16 cellular contexts compared by ENCODE assay signal in genomic region chr13:30848332-30849027, GRCh38. TPM values are rescaled to one million over a fixed set of nuclear protein-coding genes. Genes with fewer than 3 reads are reported as not detected.
A peak's percentile ranks its signal among the peaks of the same experiment; 100 is the strongest.
DNase-seq lines count a peak whose midpoint lies in the region; ATAC-seq and TF ChIP-seq lines count a peak whose summit lies in the region.
"Had no signal": no experiment of that assay in that cellular context is flagged by ENCODE, and none has a peak within 500 bp of the region (broad histone marks: within the 10 kb centered on the region; RNA-seq: fewer than 3 reads in every experiment).

No MANE protein-coding gene starts in this region.

- intact Hi-C loops in natural killer cell (cut with micrococcal nuclease) = no loop called here

- no peak overlapping the region for H3K4me2 ChIP-seq in mesenchymal stem cell (ENCODE audit: low read length, poor library complexity, severe bottlenecking)

- H3K4me1 ChIP-seq in mesenchymal stem cell (ENCODE audit: control insufficient read depth, insufficient read depth, low read depth, low read length) = peaks cover 20% of the 10 kb centered on the region

- H3K4me1 Mint-ChIP-seq in natural killer cell treated with Interleukin-12 subunit alpha and Interleukin-12 subunit beta and Interleukin-15 and Interleukin-18, amount 100 ng/mL, for 72 hours (ENCODE audit: low read depth in 2 of 2) = peaks cover 8 to 12% of the 10 kb centered on the region in 2 donors
- H3K4me1 Mint-ChIP-seq in natural killer cell = peaks cover 0 to 4% of the 10 kb centered on the region in 2 donors

- H3K4ac ChIP-seq in mesenchymal stem cell (ENCODE audit: low read depth in 1 of 2, low read length in 2 of 2) = peak overlapping the region; percentile 89 to 98

- no peak overlapping the region for H3K27ac Mint-ChIP-seq in natural killer cell treated with Interleukin-12 subunit alpha and Interleukin-12 subunit beta and Interleukin-15 and Interleukin-18, amount 100 ng/mL, for 72 hours
- no peak overlapping the region for H3K27ac Mint-ChIP-seq in natural killer cell
- H3K27ac Mint-ChIP-seq: memory B cell had no signal

- H3K9ac ChIP-seq in mesenchymal stem cell (ENCODE audit: low read length) = peak overlapping the region; percentile 58

- H3K27ac ChIP-seq in mesenchymal stem cell (ENCODE audit: low read length, poor library complexity, severe bottlenecking) = peak overlapping the region; percentile 65

- peaks cover 6 to 7% of the 10 kb centered on the region in 2 donors for H3K27me3 Mint-ChIP-seq in natural killer cell treated with Interleukin-12 subunit alpha and Interleukin-12 subunit beta and Interleukin-15 and Interleukin-18, amount 100 ng/mL, for 72 hours
- H3K27me3 Mint-ChIP-seq in natural killer cell (ENCODE audit: low read depth in 2 of 2) = no peaks in the 10 kb centered on the region
- H3K27me3 Mint-ChIP-seq: IgD-negative memory B cell had no signal

- no peaks in the 10 kb centered on the region for H3K79me1 ChIP-seq in mesenchymal stem cell (replicated peaks; ENCODE audit: low read length, poor library complexity, severe bottlenecking)

- peak overlapping the region; percentile 1 for H3K4me3 Mint-ChIP-seq in natural killer cell treated with Interleukin-12 subunit alpha and Interleukin-12 subunit beta and Interleukin-15 and Interleukin-18, amount 100 ng/mL, for 72 hours
- no peak overlapping the region for H3K4me3 Mint-ChIP-seq in natural killer cell
- H3K4me3 Mint-ChIP-seq: memory B cell had no signal

- no peak for TF ChIP-seq CTCF in natural killer cell (IDR thresholded peaks at IDR 0.05)

- H3K9me3 Mint-ChIP-seq in natural killer cell treated with Interleukin-12 subunit alpha and Interleukin-12 subunit beta and Interleukin-15 and Interleukin-18, amount 100 ng/mL, for 72 hours = no peaks in the 10 kb centered on the region
- no peaks in the 10 kb centered on the region for H3K9me3 Mint-ChIP-seq in natural killer cell
- H3K9me3 Mint-ChIP-seq: IgD-negative memory B cell, memory B cell had no signal

- peak overlapping the region; percentile 71 for H2BK5ac ChIP-seq in mesenchymal stem cell (ENCODE audit: low read depth, low read length, poor library complexity, severe bottlenecking)

- peak overlapping the region; percentile 94 for H4K91ac ChIP-seq in mesenchymal stem cell (ENCODE audit: low read length)

- no peak overlapping the region for H3K23ac ChIP-seq in mesenchymal stem cell (ENCODE audit: low read length in 2 of 2)

- H3K14ac ChIP-seq in mesenchymal stem cell (ENCODE audit: low read length in 2 of 2) = no peak overlapping the region

- H2AFZ ChIP-seq in mesenchymal stem cell (ENCODE audit: low read depth, low read length) = no peak overlapping the region

- no peak overlapping the region for H3K4me3 ChIP-seq in mesenchymal stem cell (ENCODE audit: insufficient read depth in 1 of 2, low read depth in 1 of 2, low read length in 2 of 2)

- peak overlapping the region; percentile 81 to 94 for H3K18ac ChIP-seq in mesenchymal stem cell (ENCODE audit: low read depth in 1 of 2, low read length in 2 of 2)

- peak overlapping the region; percentile 50 for H2BK120ac ChIP-seq in mesenchymal stem cell (ENCODE audit: low read depth, low read length)

- ATAC-seq in natural killer cell treated with Interleukin-12 subunit alpha and Interleukin-12 subunit beta and Interleukin-15 and Interleukin-18, amount 100 ng/mL, for 72 hours = no peak
- ATAC-seq in natural killer cell (no peak), SK-N-SH treated with all-trans-retinoic acid at 6 μM for 48 hours (peak; percentile 23; the same call in 2 of the 3 replicates), HG02981 (IDR thresholded peaks at IDR 0.05; ENCODE audit: unreplicated experiment) (no peak), HG02610 (IDR thresholded peaks at IDR 0.05; ENCODE audit: unreplicated experiment) (no peak), HG03135 (IDR thresholded peaks at IDR 0.05; ENCODE audit: unreplicated experiment) (no peak)

- H2BK12ac ChIP-seq in mesenchymal stem cell (ENCODE audit: low read length in 2 of 2) = peak overlapping the region; percentile 91 to 93

- no peak overlapping the region for H2BK15ac ChIP-seq in mesenchymal stem cell (ENCODE audit: low read depth, poor library complexity, severe bottlenecking)

- no peaks in the 10 kb centered on the region for H3K36me3 Mint-ChIP-seq in natural killer cell treated with Interleukin-12 subunit alpha and Interleukin-12 subunit beta and Interleukin-15 and Interleukin-18, amount 100 ng/mL, for 72 hours
- H3K36me3 Mint-ChIP-seq in natural killer cell = no peaks in the 10 kb centered on the region
- H3K36me3 Mint-ChIP-seq: IgD-negative memory B cell, memory B cell had no signal

- no peak for DNase-seq in natural killer cell treated with Interleukin-12 subunit alpha and Interleukin-12 subunit beta and Interleukin-15 and Interleukin-18, amount 100 ng/mL, for 72 hours (ENCODE audit: low spot score)
- DNase-seq in natural killer cell = no peak
- DNase-seq in mesenchymal stem cell = no peak
- DNase-seq in HK-2 (ENCODE audit: unreplicated experiment) = no peak
- DNase-seq: activated CD4-positive, alpha-beta T cell treated with anti-CD3 and anti-CD28 coated beads for 1 hour; activated CD8-positive, alpha-beta memory T cell treated with anti-CD3 and anti-CD28 coated beads, Interleukin-2, amount 50 U/mL, for 4 hours; activated naive CD4-positive, alpha-beta T cell treated with anti-CD3 and anti-CD28 coated beads, Interleukin-2, amount 50 U/mL, for 16 hours; kidney; NCI-H187 treated with DMSO at 0.1 percent for 48 hours had no signal

- H3K36me3 ChIP-seq in mesenchymal stem cell (ENCODE audit: control insufficient read depth in 1 of 2, insufficient read depth in 2 of 2, low read depth in 1 of 2, low read length in 2 of 2) = no peaks in the 10 kb centered on the region

- peak overlapping the region; percentile 90 for H4K8ac ChIP-seq in mesenchymal stem cell (ENCODE audit: low read length)

- WGBS in mesenchymal stem cell = 66% methylated on average over 5 of the region's 5 CpGs

- peaks cover 0 to 3% of the 10 kb centered on the region in 2 experiments for H3K27me3 ChIP-seq in mesenchymal stem cell (ENCODE audit: control insufficient read depth in 1 of 2, insufficient read depth in 1 of 2, low read length in 2 of 2)

- H3K9me3 ChIP-seq in mesenchymal stem cell (ENCODE audit: control insufficient read depth, low read length) = no peaks in the 10 kb centered on the region

- peak overlapping the region; percentile 91 for H2AK5ac ChIP-seq in mesenchymal stem cell (ENCODE audit: low read length, severe bottlenecking)

TF ChIP-seq in SK-N-SH treated with all-trans-retinoic acid at 6 μM for 48 hours, 23 proteins besides CTCF, POLR2A, EP300 and RAD21 (continues in another document):
- TF ChIP-seq ZFP30 (CRISPR knock-in tag; IDR thresholded peaks at IDR 0.05) (no peak), PPARA (CRISPR knock-in tag; IDR thresholded peaks at IDR 0.05; ENCODE audit: borderline replicate concordance) (no peak), ESRRG (CRISPR knock-in tag; IDR thresholded peaks at IDR 0.05) (no peak), CSDC2 (CRISPR knock-in tag; IDR thresholded peaks at IDR 0.05) (no peak), ZC3H10 (CRISPR knock-in tag; IDR thresholded peaks at IDR 0.05) (no peak), GLIS3 (CRISPR knock-in tag; IDR thresholded peaks at IDR 0.05) (no peak)
- TF ChIP-seq, protein P1, sequence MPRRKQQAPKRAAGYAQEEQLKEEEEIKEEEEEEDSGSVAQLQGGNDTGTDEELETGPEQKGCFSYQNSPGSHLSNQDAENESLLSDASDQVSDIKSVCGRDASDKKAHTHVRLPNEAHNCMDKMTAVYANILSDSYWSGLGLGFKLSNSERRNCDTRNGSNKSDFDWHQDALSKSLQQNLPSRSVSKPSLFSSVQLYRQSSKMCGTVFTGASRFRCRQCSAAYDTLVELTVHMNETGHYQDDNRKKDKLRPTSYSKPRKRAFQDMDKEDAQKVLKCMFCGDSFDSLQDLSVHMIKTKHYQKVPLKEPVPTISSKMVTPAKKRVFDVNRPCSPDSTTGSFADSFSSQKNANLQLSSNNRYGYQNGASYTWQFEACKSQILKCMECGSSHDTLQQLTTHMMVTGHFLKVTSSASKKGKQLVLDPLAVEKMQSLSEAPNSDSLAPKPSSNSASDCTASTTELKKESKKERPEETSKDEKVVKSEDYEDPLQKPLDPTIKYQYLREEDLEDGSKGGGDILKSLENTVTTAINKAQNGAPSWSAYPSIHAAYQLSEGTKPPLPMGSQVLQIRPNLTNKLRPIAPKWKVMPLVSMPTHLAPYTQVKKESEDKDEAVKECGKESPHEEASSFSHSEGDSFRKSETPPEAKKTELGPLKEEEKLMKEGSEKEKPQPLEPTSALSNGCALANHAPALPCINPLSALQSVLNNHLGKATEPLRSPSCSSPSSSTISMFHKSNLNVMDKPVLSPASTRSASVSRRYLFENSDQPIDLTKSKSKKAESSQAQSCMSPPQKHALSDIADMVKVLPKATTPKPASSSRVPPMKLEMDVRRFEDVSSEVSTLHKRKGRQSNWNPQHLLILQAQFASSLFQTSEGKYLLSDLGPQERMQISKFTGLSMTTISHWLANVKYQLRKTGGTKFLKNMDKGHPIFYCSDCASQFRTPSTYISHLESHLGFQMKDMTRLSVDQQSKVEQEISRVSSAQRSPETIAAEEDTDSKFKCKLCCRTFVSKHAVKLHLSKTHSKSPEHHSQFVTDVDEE (CRISPR knock-in tag; IDR thresholded peaks at IDR 0.05) = no peak
- TF ChIP-seq, protein P2, sequence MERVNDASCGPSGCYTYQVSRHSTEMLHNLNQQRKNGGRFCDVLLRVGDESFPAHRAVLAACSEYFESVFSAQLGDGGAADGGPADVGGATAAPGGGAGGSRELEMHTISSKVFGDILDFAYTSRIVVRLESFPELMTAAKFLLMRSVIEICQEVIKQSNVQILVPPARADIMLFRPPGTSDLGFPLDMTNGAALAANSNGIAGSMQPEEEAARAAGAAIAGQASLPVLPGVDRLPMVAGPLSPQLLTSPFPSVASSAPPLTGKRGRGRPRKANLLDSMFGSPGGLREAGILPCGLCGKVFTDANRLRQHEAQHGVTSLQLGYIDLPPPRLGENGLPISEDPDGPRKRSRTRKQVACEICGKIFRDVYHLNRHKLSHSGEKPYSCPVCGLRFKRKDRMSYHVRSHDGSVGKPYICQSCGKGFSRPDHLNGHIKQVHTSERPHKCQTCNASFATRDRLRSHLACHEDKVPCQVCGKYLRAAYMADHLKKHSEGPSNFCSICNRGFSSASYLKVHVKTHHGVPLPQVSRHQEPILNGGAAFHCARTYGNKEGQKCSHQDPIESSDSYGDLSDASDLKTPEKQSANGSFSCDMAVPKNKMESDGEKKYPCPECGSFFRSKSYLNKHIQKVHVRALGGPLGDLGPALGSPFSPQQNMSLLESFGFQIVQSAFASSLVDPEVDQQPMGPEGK (CRISPR knock-in tag; IDR thresholded peaks at IDR 0.05; ENCODE audit: borderline replicate concordance) = no peak

RNA-seq across cellular contexts. Expression of gene MEDAG, which starts 57.6 kb away (rescaled TPM):
- total RNA-seq in natural killer cell treated with Interleukin-12 subunit alpha and Interleukin-12 subunit beta and Interleukin-15 and Interleukin-18, amount 100 ng/mL, for 72 hours = under 1 TPM in 1 of 2 donors, not detected in 1; 0.14 TPM
- total RNA-seq in natural killer cell = not detected
- polyA plus RNA-seq in mesenchymal stem cell (2013, experiment 1 of 2) = 1.5 TPM
- 1.6 TPM for polyA plus RNA-seq in mesenchymal stem cell (2013, experiment 2 of 2)
- total RNA-seq: SK-MEL-5 had no signal
- polyA plus RNA-seq: IgD-negative memory B cell had no signal
